ENCODE assay signal across 4 cellular contexts in genomic region chr7:143709895-143710294, GRCh38. TPM values are rescaled to one million over a fixed set of nuclear protein-coding genes. Genes with fewer than 3 reads are reported as not detected.
"Had no signal": no experiment of that assay in that cellular context is flagged by ENCODE, and none has a peak within 500 bp of the region (broad histone marks: within the 10 kb centered on the region; RNA-seq: fewer than 3 reads in every experiment).

No MANE protein-coding gene starts in this region.

RNA-seq across cellular contexts. Expression of gene CTAGE6, which starts 47.6 kb away (rescaled TPM):
- total RNA-seq: activated T-helper 1 cell treated with anti-CD3 and anti-CD28 coated beads, Interleukin-12 subunit alpha, Interleukin-12 subunit beta, Interleukin-2, Interleukin-4 antibody, amounts not matched to agents 30 ng/mL and 10 ng/mL and 1 ng/mL, durations not matched to agents 14 hours and 24 hours and 36 hours; ascending aorta; cardiac muscle cell; WTC11 had no signal
- polyA plus RNA-seq: cardiac muscle cell had no signal
